Comparison of ENCODE assay signal across 26 cellular contexts in the genomic region with DNA sequence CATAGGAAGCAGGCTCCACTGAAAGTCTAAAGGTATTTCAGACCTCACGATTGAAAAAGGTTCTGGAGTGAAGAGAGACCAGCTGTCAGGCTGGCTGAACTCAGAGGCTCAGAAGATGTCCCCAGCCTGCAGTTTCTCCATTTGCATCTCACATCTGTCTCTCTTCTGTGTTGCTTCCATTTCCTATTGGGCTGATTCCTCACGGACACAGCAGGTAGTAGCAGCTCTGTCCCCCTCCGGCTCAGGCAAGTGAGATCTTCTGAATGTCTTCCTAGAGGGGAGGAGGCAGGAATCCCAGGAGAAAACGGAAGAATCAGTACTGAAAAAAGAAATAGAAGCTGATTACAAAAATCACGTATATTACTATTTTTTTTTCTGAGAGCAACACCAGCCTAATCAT.
DNase-seq lines count a peak whose midpoint lies in the region; ATAC-seq and TF ChIP-seq lines count a peak whose summit lies in the region.
"Had no signal": no experiment of that assay in that cellular context is flagged by ENCODE, and none has a peak within 500 bp of the region (broad histone marks: within the 10 kb centered on the region; RNA-seq: fewer than 3 reads in every experiment).

No MANE protein-coding gene starts in this region.

- H3K4me3 Mint-ChIP-seq in glutamatergic neuron (ENCODE audit: unreplicated experiment) (peak overlapping the region; percentile 34), neural crest cell (peak overlapping the region; percentile 38)
- H3K4me3 Mint-ChIP-seq: activated CD4-positive, alpha-beta memory T cell treated with anti-CD3 and anti-CD28 coated beads, Interleukin-2, amount 10 ng/mL, durations not matched to agents 7 days and 5 days; CD8-positive, alpha-beta memory T cell; nephron; stimulated activated effector memory CD8-positive, alpha-beta T cell treated with anti-CD3 and anti-CD28 coated beads, Interleukin-12 subunit alpha, Interleukin-12 subunit beta, amount 100 ng/mL, for 72 hours had no signal

- TF ChIP-seq CTCF in glutamatergic neuron (IDR thresholded peaks at IDR 0.05; ENCODE audit: partially characterized antibody, unreplicated experiment) (no peak), neural crest cell (conservative IDR thresholded peaks at IDR 0.05) (no peak)

- H3K9me3 Mint-ChIP-seq in glutamatergic neuron (ENCODE audit: unreplicated experiment) (peaks cover 5% of the 10 kb centered on the region), neural crest cell (peaks cover 6% of the 10 kb centered on the region)

- H3K4me3 ChIP-seq in H7 (ENCODE audit: insufficient read depth, low read depth, low read length): no peak overlapping the region
- H3K4me3 ChIP-seq: coronary artery, HAP-1, heart left ventricle, ovary, transverse colon had no signal

- H3K27me3 ChIP-seq in H7 (ENCODE audit: control insufficient read depth, insufficient read depth, low read length): no peaks in the 10 kb centered on the region
- H3K27me3 ChIP-seq: heart left ventricle, ovary, transverse colon had no signal

- peak; percentile 69 for DNase-seq in H7
- peak; percentile 51 for DNase-seq in NCI-H69 (lab: John Stamatoyannopoulos, UW)
- DNase-seq in glutamatergic neuron: peak; percentile 20
- DNase-seq in neural crest cell (ENCODE audit: low read depth, low spot score): no peak
- DNase-seq in amniotic stem cell (lab: John Stamatoyannopoulos, UW): no peak
- DNase-seq: activated CD4-positive, alpha-beta memory T cell treated with anti-CD3 and anti-CD28 coated beads, Interleukin-2, amount 10 ng/mL, durations not matched to agents 7 days and 5 days; activated CD8-positive, alpha-beta memory T cell treated with anti-CD3 and anti-CD28 coated beads, Interleukin-2, amount 50 U/mL, for 4 hours; activated naive CD4-positive, alpha-beta T cell; caudate nucleus; CD8-positive, alpha-beta memory T cell; heart left ventricle; NCI-H1694; NCI-H2171; NCI-H510A treated with DMSO at 0.1 percent for 48 hours; ovary; Right ventricle myocardium superior; T-helper 2 cell; transverse colon had no signal

- no peaks in the 10 kb centered on the region for H3K36me3 Mint-ChIP-seq in glutamatergic neuron (ENCODE audit: unreplicated experiment)
- H3K36me3 Mint-ChIP-seq in neural crest cell (ENCODE audit: low read depth): peaks cover 2% of the 10 kb centered on the region
- H3K36me3 Mint-ChIP-seq: CD8-positive, alpha-beta memory T cell; stimulated activated effector memory CD8-positive, alpha-beta T cell treated with anti-CD3 and anti-CD28 coated beads, Interleukin-12 subunit alpha, Interleukin-12 subunit beta, amount 100 ng/mL, for 72 hours had no signal

- H3K4me1 Mint-ChIP-seq in glutamatergic neuron (ENCODE audit: low read depth, unreplicated experiment): peaks cover 32% of the 10 kb centered on the region
- peaks cover 50% of the 10 kb centered on the region for H3K4me1 Mint-ChIP-seq in neural crest cell
- H3K4me1 Mint-ChIP-seq: activated CD4-positive, alpha-beta memory T cell treated with anti-CD3 and anti-CD28 coated beads, Interleukin-2, amount 10 ng/mL, durations not matched to agents 7 days and 5 days; CD8-positive, alpha-beta memory T cell; nephron; stimulated activated effector memory CD8-positive, alpha-beta T cell treated with anti-CD3 and anti-CD28 coated beads, Interleukin-12 subunit alpha, Interleukin-12 subunit beta, amount 100 ng/mL, for 72 hours had no signal

- no peak for ATAC-seq in HG03196 (IDR thresholded peaks at IDR 0.05; ENCODE audit: unreplicated experiment)
- no peak for ATAC-seq in GM19452 (IDR thresholded peaks at IDR 0.05; ENCODE audit: unreplicated experiment)
- ATAC-seq: heart left ventricle; left lobe of liver; Panc1; stimulated activated effector memory CD8-positive, alpha-beta T cell treated with anti-CD3 and anti-CD28 coated beads, Interleukin-12 subunit alpha, Interleukin-12 subunit beta, amount 100 ng/mL, for 72 hours had no signal

- H3K27me3 Mint-ChIP-seq in glutamatergic neuron (ENCODE audit: unreplicated experiment): peaks cover 3% of the 10 kb centered on the region
- H3K27me3 Mint-ChIP-seq in neural crest cell (ENCODE audit: low read depth): no peaks in the 10 kb centered on the region
- H3K27me3 Mint-ChIP-seq: activated CD4-positive, alpha-beta memory T cell treated with anti-CD3 and anti-CD28 coated beads, Interleukin-2, amount 10 ng/mL, durations not matched to agents 7 days and 5 days; CD8-positive, alpha-beta memory T cell had no signal

- H3K27ac Mint-ChIP-seq in glutamatergic neuron (ENCODE audit: unreplicated experiment) (peak overlapping the region; percentile 53), neural crest cell (ENCODE audit: unreplicated experiment) (peak overlapping the region; percentile 7)
- H3K27ac Mint-ChIP-seq: activated CD4-positive, alpha-beta memory T cell treated with anti-CD3 and anti-CD28 coated beads, Interleukin-2, amount 10 ng/mL, durations not matched to agents 7 days and 5 days; CD8-positive, alpha-beta memory T cell; nephron; stimulated activated effector memory CD8-positive, alpha-beta T cell treated with anti-CD3 and anti-CD28 coated beads, Interleukin-12 subunit alpha, Interleukin-12 subunit beta, amount 100 ng/mL, for 72 hours had no signal

- H3K36me3 ChIP-seq in H7 (replicated peaks; ENCODE audit: control insufficient read depth, insufficient read depth, low read length): no peaks in the 10 kb centered on the region
- H3K36me3 ChIP-seq: HAP-1, heart left ventricle, ovary, transverse colon had no signal

Comparison
In these comparisons a context has a peak if more than half of its experiments do, and no peak if none do; other contexts are left out.
1. DNase-seq: peak in H7 (single experiment), NCI-H69 (single experiment) and glutamatergic neuron (single experiment); none in neural crest cell (single experiment) and amniotic stem cell (single experiment).